8 cellular contexts compared by ENCODE assay signal in the genomic region with DNA sequence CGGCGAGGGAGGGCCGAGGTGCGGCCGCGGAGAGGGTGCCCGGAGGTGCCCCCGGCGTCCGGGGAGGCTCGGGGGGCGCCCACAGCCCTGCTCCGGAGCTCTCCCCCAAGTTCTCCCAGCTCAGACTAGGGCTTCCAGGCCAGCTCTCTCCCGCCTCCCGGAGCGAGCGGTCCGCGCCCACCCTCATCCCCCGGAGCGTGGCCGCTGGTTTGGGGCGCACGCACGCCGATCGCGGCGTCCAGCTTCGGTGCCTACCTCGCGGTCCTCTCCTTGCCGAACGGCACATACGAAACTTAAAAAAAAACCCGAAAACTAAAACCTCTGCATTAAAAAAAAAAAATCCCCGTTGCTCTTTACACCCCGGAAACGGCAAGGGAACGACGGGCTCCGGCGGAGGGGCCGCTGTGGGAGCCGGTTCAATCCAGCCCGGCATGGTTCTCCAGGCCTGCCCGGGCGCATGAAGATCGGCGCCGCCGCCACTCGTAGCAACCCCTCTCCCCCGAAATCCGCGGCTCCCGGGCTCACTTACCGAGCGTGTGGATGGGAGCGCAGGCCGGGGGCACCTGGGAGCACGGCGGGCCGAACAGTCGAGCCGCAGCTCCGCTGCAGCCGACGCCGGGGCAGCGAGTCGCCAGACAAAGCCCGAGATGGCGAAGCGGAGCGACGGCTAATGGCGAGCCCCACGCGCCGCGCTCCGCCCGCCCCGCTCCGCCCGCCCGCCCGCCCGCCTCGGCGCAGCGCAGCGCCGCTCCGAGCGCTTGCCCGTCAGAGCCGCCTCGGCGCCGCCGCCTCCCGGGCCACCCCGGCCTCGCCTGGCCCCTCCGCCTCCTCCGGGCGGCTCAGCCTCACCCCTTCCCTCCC. TPM values are rescaled to one million over a fixed set of nuclear protein-coding genes. Genes with fewer than 3 reads are reported as not detected.
DNase-seq lines count a peak whose midpoint lies in the region; ATAC-seq and TF ChIP-seq lines count a peak whose summit lies in the region.

No MANE protein-coding gene starts in this region.

- H3K36me3 ChIP-seq in mucosa of rectum (ENCODE audit: control insufficient read depth in 2 of 2, insufficient read depth in 2 of 2, low read length in 2 of 2), result peaks cover 18 to 19% of the 10 kb centered on the region in 2 donors

- ATAC-seq in HG03175 (IDR thresholded peaks at IDR 0.05; ENCODE audit: unreplicated experiment), result no peak

- peak overlapping the region; percentile 86 to 95 for H3K9ac ChIP-seq in mucosa of rectum (ENCODE audit: low read depth in 1 of 2, low read length in 2 of 2)

- peak overlapping the region; percentile 96 to 97 for H3K27ac ChIP-seq in mucosa of rectum (ENCODE audit: low read depth in 2 of 2, low read length in 2 of 2)
- H3K27ac ChIP-seq in temporal lobe (ENCODE audit: low read depth, low read length), result peak overlapping the region; percentile 88

- TF ChIP-seq POLR2A in GM18951 (IDR thresholded peaks at IDR 0.05; ENCODE audit: extremely low read depth, insufficient read depth, insufficient read length), result peak; percentile 37

- H3K4me1 ChIP-seq in mucosa of rectum (ENCODE audit: control insufficient read depth in 2 of 2, insufficient read depth in 2 of 2, low read length in 2 of 2), result peaks cover 32 to 41% of the 10 kb centered on the region in 2 donors

- in situ Hi-C loops in ACHN (cut with HindIII; ENCODE audit: low pct_ligation_motif_present, low pct_unique_long_range_greater_than_20kb, low sequenced_read_pairs), result no loop called here
- in situ Hi-C loops in GM18951 (cut with MboI; ENCODE audit: low sequenced_read_pairs, unreplicated experiment), result loop anchor here (25.0 kb wide), 1 partner anchor 292 kb away; the partner anchor contains the start of gene GPATCH8

- DNase-seq in ACHN, result peak; percentile 49
- DNase-seq in NCI-H2196 treated with DMSO at 0.1 percent for 48 hours (lab: John Stamatoyannopoulos, UW; ENCODE audit: unreplicated experiment), result peak; percentile 49
- peak; percentile 58 for DNase-seq in activated CD8-positive, alpha-beta memory T cell treated with anti-CD3 and anti-CD28 coated beads, Interleukin-2, amount 50 U/mL, for 4 hours
- DNase-seq in epithelial cell of esophagus (ENCODE audit: low read depth), result peak; percentile 59

- no peaks in the 10 kb centered on the region for H3K9me3 ChIP-seq in mucosa of rectum (ENCODE audit: control insufficient read depth in 2 of 2, low read length in 2 of 2)

- peak overlapping the region; percentile 79 for H3K4me3 ChIP-seq in epithelial cell of esophagus (ENCODE audit: low read length)
- H3K4me3 ChIP-seq in mucosa of rectum (ENCODE audit: low read length in 2 of 2), result peak overlapping the region; percentile 78 to 84

- TF ChIP-seq CTCF in epithelial cell of esophagus (IDR thresholded peaks at IDR 0.05; ENCODE audit: insufficient read depth, low read depth, low read length, missing control alignments), result no peak

- no peaks in the 10 kb centered on the region for H3K27me3 ChIP-seq in mucosa of rectum (ENCODE audit: control insufficient read depth in 2 of 2, insufficient read depth in 2 of 2, low read length in 2 of 2)

RNA-seq across cellular contexts. Expression of gene UBTF, which starts 1.0 kb away (rescaled TPM):
- 61.2 TPM for total RNA-seq in temporal lobe

RNA-seq across cellular contexts. Expression of gene ATXN7L3, which starts 20.8 kb away (rescaled TPM):
- total RNA-seq in temporal lobe, result 52.9 TPM

RNA-seq across cellular contexts. Expression of gene TMUB2, which starts 33.7 kb away (rescaled TPM):
- total RNA-seq in temporal lobe, result 19.4 TPM

RNA-seq across cellular contexts. Expression of gene SLC4A1, which starts 47.5 kb away (rescaled TPM):
- 5.2 TPM for total RNA-seq in temporal lobe

RNA-seq across cellular contexts. Expression of gene ASB16, which starts 49.9 kb away (rescaled TPM):
- not detected for total RNA-seq in temporal lobe
